Comparison of ENCODE assay signal across 16 cellular contexts in genomic region chr3:63478962-63479660, GRCh38.
"Had no signal": no experiment of that assay in that cellular context is flagged by ENCODE, and none has a peak within 500 bp of the region (broad histone marks: within the 10 kb centered on the region; RNA-seq: fewer than 3 reads in every experiment).

No MANE protein-coding gene starts in this region.

- H3K4me3 ChIP-seq: esophagus squamous epithelium, heart right ventricle, left ventricle myocardium inferior, skin epidermis, tibial nerve had no signal

- H3K4me1 ChIP-seq: esophagus squamous epithelium, heart right ventricle, left ventricle myocardium inferior had no signal

- H3K27me3 ChIP-seq: esophagus squamous epithelium, tibial nerve had no signal

- H3K36me3 ChIP-seq: esophagus squamous epithelium, heart right ventricle, left ventricle myocardium inferior, tibial nerve had no signal

- H3K9me3 ChIP-seq: esophagus squamous epithelium, heart right ventricle, left ventricle myocardium inferior, tibial nerve had no signal

- DNase-seq: activated CD4-positive, alpha-beta T cell treated with anti-CD3 and anti-CD28 coated beads, Interleukin-2, amount 50 U/mL, for 1 hour; activated CD4-positive, CD25-positive, alpha-beta regulatory T cell treated with anti-CD3 and anti-CD28 coated beads, Interleukin-2, amount 50 U/mL, for 72 hours; activated CD8-positive, alpha-beta memory T cell treated with anti-CD3 and anti-CD28 coated beads, Interleukin-2, amount 50 U/mL, for 4 hours; activated naive CD4-positive, alpha-beta T cell treated with anti-CD3 and anti-CD28 coated beads for 36 hours; activated T-cell treated with anti-CD3 and anti-CD28 coated beads, Interleukin-2, amount 50 U/mL, for 4 hours; aorta; effector memory CD4-positive, alpha-beta T cell; esophagus squamous epithelium; left ventricle myocardium inferior; occipital lobe; stimulated activated naive CD8-positive, alpha-beta T cell treated with anti-CD3 and anti-CD28 coated beads, Interleukin-15, Interleukin-2, amounts not matched to agents 100 U/mL and 50 U/mL, for 24 hours; substantia nigra; T-helper 17 cell had no signal
